In the genomic region with DNA sequence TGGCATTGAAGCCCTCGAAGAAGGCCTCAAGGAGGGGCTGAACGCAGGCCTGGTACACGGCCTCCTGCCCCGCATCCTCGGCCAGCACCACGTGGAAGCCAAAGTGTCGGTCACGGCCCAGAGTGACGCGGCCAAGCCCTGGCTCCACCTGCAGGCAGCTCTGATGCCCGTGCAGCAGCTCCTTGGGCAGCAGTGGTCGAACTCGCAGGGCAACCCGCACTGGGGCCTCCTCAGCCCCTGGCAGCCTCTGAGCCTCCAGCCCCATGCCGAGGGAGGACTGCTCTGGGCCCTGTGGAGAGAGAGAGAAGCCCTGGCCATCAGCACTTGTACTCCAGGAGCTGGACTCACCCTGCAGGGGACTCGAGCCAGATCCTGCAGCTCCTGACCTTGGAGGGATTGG, we compare ENCODE assay signal across 1 cellular context.
TF ChIP-seq lines count a peak whose summit lies in the region.

No MANE protein-coding gene starts in this region.

TF ChIP-seq in K562, 482 proteins besides CTCF, POLR2A, EP300 and RAD21:
- no peak for TF ChIP-seq ZFPM2 (CRISPR knock-in tag; IDR thresholded peaks at IDR 0.05)
- TF ChIP-seq, protein P1, sequence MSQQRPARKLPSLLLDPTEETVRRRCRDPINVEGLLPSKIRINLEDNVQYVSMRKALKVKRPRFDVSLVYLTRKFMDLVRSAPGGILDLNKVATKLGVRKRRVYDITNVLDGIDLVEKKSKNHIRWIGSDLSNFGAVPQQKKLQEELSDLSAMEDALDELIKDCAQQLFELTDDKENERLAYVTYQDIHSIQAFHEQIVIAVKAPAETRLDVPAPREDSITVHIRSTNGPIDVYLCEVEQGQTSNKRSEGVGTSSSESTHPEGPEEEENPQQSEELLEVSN (IDR thresholded peaks at IDR 0.05; ENCODE audit: borderline replicate concordance in 1 of 2, extremely low read depth in 1 of 2, insufficient read depth in 1 of 2, insufficient read length in 1 of 2, low read depth in 1 of 2, low read length in 1 of 2, poor library complexity in 1 of 2, severe bottlenecking in 1 of 2), result peak in 1 of 2 experiments; percentile 35
- no peak for TF ChIP-seq COPS2 (conservative IDR thresholded peaks at IDR 0.05)
- no peak for TF ChIP-seq ZNF12 (CRISPR knock-in tag; IDR thresholded peaks at IDR 0.05)
- TF ChIP-seq CREM (IDR thresholded peaks at IDR 0.05; ENCODE audit: low read depth), result 0 out of 2 replicates have a peak, but pooled peaks have one; percentile 2
